14 cellular contexts compared by ENCODE assay signal in genomic region chr15:90316139-90316538, GRCh38. TPM values are rescaled to one million over a fixed set of nuclear protein-coding genes. Genes with fewer than 3 reads are reported as not detected.
DNase-seq lines count a peak whose midpoint lies in the region; TF ChIP-seq lines count a peak whose summit lies in the region.
"Had no signal": no experiment of that assay in that cellular context is flagged by ENCODE, and none has a peak within 500 bp of the region (broad histone marks: within the 10 kb centered on the region; RNA-seq: fewer than 3 reads in every experiment).

No MANE protein-coding gene starts in this region.

- H3K4me2 ChIP-seq in GM23248 (ENCODE audit: unreplicated experiment) = peak overlapping the region; percentile 17

- peak overlapping the region; percentile 62 for H3K27ac ChIP-seq in GM23248
- peak overlapping the region; percentile 8 for H3K27ac ChIP-seq in skeletal muscle tissue (ENCODE audit: low read depth, low read length)

- H3K4me1 ChIP-seq in GM23248 (ENCODE audit: insufficient read depth) = peaks cover 17% of the 10 kb centered on the region
- peaks cover 17% of the 10 kb centered on the region in 3 donors for H3K4me1 ChIP-seq in skeletal muscle tissue (ENCODE audit: control insufficient read depth in 3 of 3, insufficient read depth in 3 of 3, low read length in 3 of 3)

- H3F3A ChIP-seq in GM23248 (ENCODE audit: insufficient read depth) = peaks cover 5% of the 10 kb centered on the region; the same call in 1 of the 2 replicates

- no peak for TF ChIP-seq CTCF in MCF 10A (IDR thresholded peaks at IDR 0.05; ENCODE audit: unreplicated experiment)
- TF ChIP-seq CTCF in lower leg skin (IDR thresholded peaks at IDR 0.05) = no peak

- H3K4me1 Mint-ChIP-seq in MCF 10A (ENCODE audit: insufficient read depth, unreplicated experiment) = peaks cover 21% of the 10 kb centered on the region

- no peak for TF ChIP-seq POLR2A in lower leg skin (IDR thresholded peaks at IDR 0.05)
- TF ChIP-seq POLR2A in erythroblast (IDR thresholded peaks at IDR 0.05; ENCODE audit: low read length) = no peak

- H3K9me3 Mint-ChIP-seq in MCF 10A (ENCODE audit: unreplicated experiment) = no peaks in the 10 kb centered on the region
- H3K9me3 Mint-ChIP-seq: activated CD4-positive, alpha-beta T cell treated with anti-CD3 and anti-CD28 coated beads, Interleukin-2, amount 10 ng/mL, durations not matched to agents 24 days and 14 days had no signal

- no peaks in the 10 kb centered on the region for H4K20me1 ChIP-seq in GM23248 (ENCODE audit: insufficient read depth)

- WGBS in GM23248 (ENCODE audit: low coverage in 1 of 2, low lambda C conversion rate in 2 of 2, missing lambda C conversion rate in 2 of 2), 2 experiments = 28 to 30% methylated on average over 4 of the region's 4 CpGs
- 26 to 28% methylated on average over 4 of the region's 4 CpGs for WGBS in lower leg skin, 2 donors

- H3K79me2 ChIP-seq in GM23248 (ENCODE audit: insufficient read depth) = no peaks in the 10 kb centered on the region

- H3K36me3 Mint-ChIP-seq in MCF 10A (ENCODE audit: insufficient read depth, unreplicated experiment) = no peaks in the 10 kb centered on the region

- H3K9ac ChIP-seq in GM23248 (no peak overlapping the region), skeletal muscle tissue (ENCODE audit: low read depth in 1 of 3, low read length in 3 of 3) (no peak overlapping the region)

- H3K27ac Mint-ChIP-seq in MCF 10A (ENCODE audit: low read depth, unreplicated experiment) = peak overlapping the region; percentile 44

- no TSS peak for BruUV-seq in MCF 10A (replicated peaks; lab: Mats Ljungman, UMichigan)

- no peak overlapping the region for H3K4me3 ChIP-seq in GM23248
- H3K4me3 ChIP-seq in lower leg skin (ENCODE audit: low read depth, poor library complexity, severe bottlenecking) = no peak overlapping the region
- no peak overlapping the region for H3K4me3 ChIP-seq in skeletal muscle tissue (ENCODE audit: low read length in 3 of 3)
- H3K4me3 ChIP-seq: ovary had no signal

- in situ Hi-C loops in GM23248 (cut with MboI) = loop anchor here (25.0 kb wide), 2 partner anchors 296 to 571 kb away; partner anchors contain the start of gene FES

- no peaks in the 10 kb centered on the region for H3K36me3 ChIP-seq in GM23248 (ENCODE audit: low read depth)
- H3K36me3 ChIP-seq in skeletal muscle tissue (ENCODE audit: control insufficient read depth in 3 of 3, insufficient read depth in 3 of 3, low read length in 3 of 3) = no peaks in the 10 kb centered on the region
- H3K36me3 ChIP-seq: ovary had no signal

- no peaks in the 10 kb centered on the region for H3K9me3 ChIP-seq in GM23248 (ENCODE audit: low read depth)
- no peaks in the 10 kb centered on the region for H3K9me3 ChIP-seq in skeletal muscle tissue (ENCODE audit: control insufficient read depth in 3 of 3, low read length in 3 of 3)
- H3K9me3 ChIP-seq: ovary had no signal

- H3K4me3 Mint-ChIP-seq in MCF 10A (ENCODE audit: unreplicated experiment) = no peak overlapping the region
- H3K4me3 Mint-ChIP-seq: activated CD4-positive, alpha-beta T cell treated with anti-CD3 and anti-CD28 coated beads, Interleukin-2, amount 10 ng/mL, durations not matched to agents 24 days and 14 days had no signal

- POLR2A ChIA-PET in MCF 10A (lab: Yijun Ruan, JAX) = interaction anchor here (0.7 to 1.7 kb wide), 5 partner anchors 20 to 227 kb away, joined by 3 to 7 read pairs (median 4); partner anchors contain the start of gene ZNF774

- no peak overlapping the region for H2AFZ ChIP-seq in GM23248

- 0 out of 2 replicates have a peak, but pooled peaks cover 5% of the 10 kb centered on the region for H3K27me3 ChIP-seq in GM23248 (replicated peaks; ENCODE audit: insufficient read depth)
- H3K27me3 ChIP-seq in skeletal muscle tissue (ENCODE audit: control insufficient read depth in 3 of 3, insufficient read depth in 3 of 3, low read length in 3 of 3) = no peaks in the 10 kb centered on the region
- H3K27me3 ChIP-seq: ovary had no signal

- peaks cover 24% of the 10 kb centered on the region for H3K27me3 Mint-ChIP-seq in MCF 10A (ENCODE audit: insufficient read depth, unreplicated experiment)

- CTCF ChIA-PET in MCF 10A (lab: Yijun Ruan, JAX) = interaction anchor here (0.6 to 2.1 kb wide), 8 partner anchors 10 to 956 kb away, joined by 3 to 16 read pairs (median 4); no protein-coding TSS in a partner anchor

- no peaks in the 10 kb centered on the region for H3K9me2 ChIP-seq in GM23248 (ENCODE audit: insufficient read depth)

- intact Hi-C loops in MCF 10A (cut with micrococcal nuclease) (no loop called here), lower leg skin (cut with DNase I; ENCODE audit: low total_unique reads) (no loop called here)

- DNase-seq in GM23248 (no peak), MCF 10A (ENCODE audit: unreplicated experiment) (no peak), lower leg skin (ENCODE audit: low spot score in 2 of 2) (peak; percentile 66 to 82), ureter (ENCODE audit: low spot score) (no peak), D341Med (ENCODE audit: low spot score) (no peak), erythroblast (lab: John Stamatoyannopoulos, UW) (no peak)
- DNase-seq in stimulated activated CD4-positive, alpha-beta T cell treated with anti-CD3 and anti-CD28 coated beads, Interleukin-15, amount 100 ng/mL, for 24 hours = no peak
- DNase-seq: activated CD4-positive, alpha-beta T cell treated with anti-CD3 and anti-CD28 coated beads, Interleukin-2, amount 10 ng/mL, durations not matched to agents 24 days and 14 days; activated T-cell treated with anti-CD3 and anti-CD28 coated beads, Interleukin-2, amount 50 U/mL, for 48 hours; AML-193; NCI-H2171; SHP77 had no signal

RNA-seq across cellular contexts. Expression of gene ZNF774, which starts 35.9 kb away (rescaled TPM):
- total RNA-seq in GM23248 (2014; rRNA removed; shearing (Covaris generic)) = 0.22 and 0.51 TPM in 2 replicates
- 0.66 and 1.6 TPM in 2 replicates for polyA plus RNA-seq in GM23248 (2016; fragmentation: Nextera tagmentation; extraction: Ambion mirVana)
- total RNA-seq in MCF 10A (2022) = 2.6 and 4.8 TPM in 2 replicates
- total RNA-seq in lower leg skin = 1 to 10 TPM; 1.4 to 3.4 (median 2.4) TPM
- total RNA-seq in skeletal muscle tissue = 2.1 TPM
- 8.9 TPM for total RNA-seq in ureter

RNA-seq across cellular contexts. Expression of gene NGRN, which starts 50.7 kb away (rescaled TPM):
- total RNA-seq in GM23248 (2014; rRNA removed; shearing (Covaris generic)) = 98.8 and 122 TPM in 2 replicates
- 99.5 and 107 TPM in 2 replicates for polyA plus RNA-seq in GM23248 (2016; fragmentation: Nextera tagmentation; extraction: Ambion mirVana)
- total RNA-seq in MCF 10A (2022) (70.5 and 77.0 TPM in 2 replicates), lower leg skin (10 to 100 TPM; 49.8 to 66.8 (median 58.4) TPM), skeletal muscle tissue (67.3 TPM), ureter (98.5 TPM)

Comparison
In these comparisons a context has a peak if more than half of its experiments do, and no peak if none do; other contexts are left out.
1. DNase-seq: peak in lower leg skin (2 of 2); none in GM23248 (single experiment), MCF 10A (single experiment), ureter (single experiment), D341Med (single experiment), erythroblast (0 of 2) and stimulated activated CD4-positive, alpha-beta T cell treated with anti-CD3 and anti-CD28 coated beads, Interleukin-15, amount 100 ng/mL, for 24 hours (single experiment).